13 cellular contexts compared by ENCODE assay signal in the genomic region with DNA sequence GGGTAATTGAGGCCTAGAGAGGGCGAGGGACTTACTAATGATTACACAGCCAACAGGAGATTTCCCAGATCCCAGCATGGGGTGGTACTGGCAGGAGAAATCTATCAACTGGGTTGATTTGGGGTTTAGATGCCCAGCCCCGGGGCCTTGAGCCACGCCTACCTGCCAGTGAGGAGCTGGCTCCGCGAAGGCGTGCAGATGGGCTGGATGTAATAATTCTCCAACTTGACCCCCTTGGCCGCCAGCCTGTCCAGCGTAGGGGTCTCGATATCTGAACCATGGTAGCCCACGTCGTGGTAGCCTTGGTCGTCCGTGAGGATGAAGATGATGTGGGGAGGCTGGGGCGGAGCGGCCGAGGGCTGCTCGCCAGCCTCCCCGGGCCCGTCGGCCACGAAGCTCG. TPM values are rescaled to one million over a fixed set of nuclear protein-coding genes. Genes with fewer than 3 reads are reported as not detected.
DNase-seq lines count a peak whose midpoint lies in the region; ATAC-seq, FAIRE-seq and TF ChIP-seq lines count a peak whose summit lies in the region.
"Had no signal": no experiment of that assay in that cellular context is flagged by ENCODE, and none has a peak within 500 bp of the region (broad histone marks: within the 10 kb centered on the region; RNA-seq: fewer than 3 reads in every experiment).

No MANE protein-coding gene starts in this region.

- DNase-seq in WERI-Rb-1 (no peak), glutamatergic neuron (no peak), skeletal muscle cell (ENCODE audit: low read depth) (no peak), T-cell (no peak), CD14-positive monocyte (ENCODE audit: low spot score) (no peak)
- no peak for DNase-seq in activated CD4-positive, alpha-beta T cell treated with anti-CD3 and anti-CD28 coated beads, Interleukin-2, amount 50 U/mL, for 48 hours
- DNase-seq: COR-L47; KG1; stimulated activated CD4-positive, alpha-beta T cell treated with anti-CD3 and anti-CD28 coated beads, Interleukin-2, amount 100 ng/mL, for 24 hours had no signal

- peak overlapping the region; percentile 65 for H3K27ac ChIP-seq in WERI-Rb-1

- intact Hi-C loops in CD14-positive monocyte (cut with micrococcal nuclease) = no loop called here

- H3K4me1 Mint-ChIP-seq in glutamatergic neuron (ENCODE audit: low read depth, unreplicated experiment) = peaks cover 20% of the 10 kb centered on the region
- peaks cover 3 to 6% (median 4%) of the 10 kb centered on the region in 3 donors for H3K4me1 Mint-ChIP-seq in T-cell
- peaks cover 2% of the 10 kb centered on the region for H3K4me1 Mint-ChIP-seq in CD14-positive monocyte
- H3K4me1 Mint-ChIP-seq: memory B cell had no signal

- H3K4me3 Mint-ChIP-seq in glutamatergic neuron (ENCODE audit: unreplicated experiment) = peak overlapping the region; percentile 71
- H3K4me3 Mint-ChIP-seq in T-cell = peak overlapping the region in 1 of 3 donors; percentile 6
- peak overlapping the region in 1 of 2 donors; percentile 68 for H3K4me3 Mint-ChIP-seq in CD14-positive monocyte
- H3K4me3 Mint-ChIP-seq: memory B cell had no signal

- H3K9me3 ChIP-seq in WERI-Rb-1 (ENCODE audit: severe bottlenecking) = no peaks in the 10 kb centered on the region

- H3K27ac Mint-ChIP-seq in glutamatergic neuron (ENCODE audit: unreplicated experiment) (no peak overlapping the region), T-cell (no peak overlapping the region), CD14-positive monocyte (no peak overlapping the region)
- H3K27ac Mint-ChIP-seq: memory B cell had no signal

- CTCF ChIA-PET in T-cell (lab: Charles Lee) = no interaction called here

- no peak for ATAC-seq in T-cell (replicated peaks in 1 of 4)
- ATAC-seq in HG03175 (IDR thresholded peaks at IDR 0.05; ENCODE audit: unreplicated experiment) = no peak

- H3K4me3 ChIP-seq in WERI-Rb-1 (ENCODE audit: low read depth, low read length) = no peak overlapping the region
- H3K4me3 ChIP-seq in skeletal muscle cell (ENCODE audit: low read depth, low read length) = peak overlapping the region; percentile 10

- POLR2A ChIA-PET in T-cell (lab: Charles Lee) = no interaction called here

- H3K27me3 Mint-ChIP-seq in glutamatergic neuron (ENCODE audit: unreplicated experiment) = peaks cover 4% of the 10 kb centered on the region
- H3K27me3 Mint-ChIP-seq in T-cell = peaks cover 35 to 38% of the 10 kb centered on the region in 2 donors
- peaks cover 33 to 50% (median 37%) of the 10 kb centered on the region in 3 donors for H3K27me3 Mint-ChIP-seq in CD14-positive monocyte (ENCODE audit: low read depth in 3 of 3)

- H3K36me3 Mint-ChIP-seq in glutamatergic neuron (ENCODE audit: unreplicated experiment) (no peaks in the 10 kb centered on the region), T-cell (no peaks in the 10 kb centered on the region), CD14-positive monocyte (no peaks in the 10 kb centered on the region)
- H3K36me3 Mint-ChIP-seq: memory B cell had no signal

- TF ChIP-seq CTCF in WERI-Rb-1 (IDR thresholded peaks at IDR 0.05; ENCODE audit: low read depth, low read length) (no peak), glutamatergic neuron (IDR thresholded peaks at IDR 0.05; ENCODE audit: partially characterized antibody, unreplicated experiment) (no peak), CD14-positive monocyte (IDR thresholded peaks at IDR 0.05) (no peak)

- no peaks in the 10 kb centered on the region for H3K36me3 ChIP-seq in WERI-Rb-1

- peak; percentile 23 for FAIRE-seq in G401.6 (lab: Jason Lieb, UNC)

- no peaks in the 10 kb centered on the region for H3K27me3 ChIP-seq in WERI-Rb-1 (ENCODE audit: insufficient read depth, low read depth, severe bottlenecking)

- no peaks in the 10 kb centered on the region for H3K9me3 Mint-ChIP-seq in glutamatergic neuron (ENCODE audit: unreplicated experiment)
- no peaks in the 10 kb centered on the region for H3K9me3 Mint-ChIP-seq in T-cell
- peaks cover 0 to 9% (median 2%) of the 10 kb centered on the region in 7 donors for H3K9me3 Mint-ChIP-seq in CD14-positive monocyte
- H3K9me3 Mint-ChIP-seq: memory B cell had no signal

RNA-seq across cellular contexts. Expression of gene ARSI, which starts 0.8 kb away (rescaled TPM):
- not detected for total RNA-seq in glutamatergic neuron (ENCODE audit: unreplicated experiment)
- under 1 TPM in 1 of 5 donors, not detected in 4; 0.09 TPM for total RNA-seq in T-cell
- polyA plus RNA-seq in CD14-positive monocyte = not detected

RNA-seq across cellular contexts. Expression of gene CAMK2A, which starts 12.3 kb away (rescaled TPM):
- 1.1 TPM for total RNA-seq in glutamatergic neuron (ENCODE audit: unreplicated experiment)
- total RNA-seq in T-cell = not detected
- not detected for polyA plus RNA-seq in CD14-positive monocyte
- total RNA-seq: NCI-H460 had no signal

RNA-seq across cellular contexts. Expression of gene TCOF1, which starts 55.6 kb away (rescaled TPM):
- total RNA-seq in glutamatergic neuron (ENCODE audit: unreplicated experiment) (39.7 TPM), T-cell (10 to 100 TPM; 50.4 to 67.8 (median 58.4) TPM)
- polyA plus RNA-seq in CD14-positive monocyte = 1 to 10 TPM; 1.4 to 2.3 TPM
